In genomic region chr2:74927617-74928016, GRCh38 we compare ENCODE assay signal across 27 cellular contexts. TPM values are rescaled to one million over a fixed set of nuclear protein-coding genes. Genes with fewer than 3 reads are reported as not detected.
DNase-seq lines count a peak whose midpoint lies in the region; ATAC-seq and TF ChIP-seq lines count a peak whose summit lies in the region.
"Had no signal": no experiment of that assay in that cellular context is flagged by ENCODE, and none has a peak within 500 bp of the region (broad histone marks: within the 10 kb centered on the region; RNA-seq: fewer than 3 reads in every experiment).

No MANE protein-coding gene starts in this region.

- H3K9me3 ChIP-seq in WERI-Rb-1 (ENCODE audit: severe bottlenecking): no peaks in the 10 kb centered on the region
- no peaks in the 10 kb centered on the region for H3K9me3 ChIP-seq in neural progenitor cell (ENCODE audit: low read depth)
- H3K9me3 ChIP-seq: HAP-1 had no signal

- no peaks in the 10 kb centered on the region for H4K20me1 ChIP-seq in neural progenitor cell (ENCODE audit: low read depth)

- H3K27me3 ChIP-seq in WERI-Rb-1 (ENCODE audit: insufficient read depth, low read depth, severe bottlenecking) (no peaks in the 10 kb centered on the region), neural progenitor cell (no peaks in the 10 kb centered on the region)

- no peak overlapping the region for H3K4me2 ChIP-seq in neural progenitor cell

- no peak overlapping the region for H3K9ac ChIP-seq in neural progenitor cell
- H3K9ac ChIP-seq: GM23248 had no signal

- H3K4me3 Mint-ChIP-seq in neural progenitor cell: peak overlapping the region; percentile 11
- H3K4me3 Mint-ChIP-seq: CD8-positive, alpha-beta memory T cell; T-helper 1 cell treated with Interleukin-12 subunit alpha and Interleukin-12 subunit beta and Interleukin-4 antibody, amounts not matched to agents 30 μg/mL and 1 μg/mL, for 36 hours had no signal

- peaks cover 3% of the 10 kb centered on the region for H3K36me3 Mint-ChIP-seq in neural progenitor cell

- H3K36me3 ChIP-seq in WERI-Rb-1 (no peaks in the 10 kb centered on the region), neural progenitor cell (no peaks in the 10 kb centered on the region)
- H3K36me3 ChIP-seq: HAP-1 had no signal

- H3K79me2 ChIP-seq in neural progenitor cell (ENCODE audit: low read depth): no peaks in the 10 kb centered on the region

- H3K27ac Mint-ChIP-seq in neural progenitor cell: peak overlapping the region; percentile 80
- H3K27ac Mint-ChIP-seq: T-helper 1 cell treated with Interleukin-12 subunit alpha and Interleukin-12 subunit beta and Interleukin-4 antibody, amounts not matched to agents 30 μg/mL and 1 μg/mL, for 36 hours had no signal

- peaks cover 12% of the 10 kb centered on the region for H3K27me3 Mint-ChIP-seq in neural progenitor cell (ENCODE audit: insufficient read depth, low read depth)

- DNase-seq in DMS79 (lab: John Stamatoyannopoulos, UW) (peak; percentile 5), DMS79 treated with DMSO at 0.1 percent for 48 hours (lab: John Stamatoyannopoulos, UW) (no peak), WERI-Rb-1 (peak; percentile 38), neural progenitor cell (ENCODE audit: low spot score) (peak; percentile 36), amygdala (lab: John Stamatoyannopoulos, UW) (no peak), NCI-H226 (no peak), left ventricle myocardium superior (no peak)
- DNase-seq in Jurkat, Clone E6-1 (ENCODE audit: low read depth, low spot score): peak; percentile 51
- DNase-seq: AML-193; C1 segment of cervical spinal cord; Calu3; CD8-positive, alpha-beta memory T cell; DMS153; EL; GF-D8; GM23248; KBM-7; NCI-H1105; NCI-H1694; NCI-H2081; NCI-H510A treated with DMSO at 0.1 percent for 48 hours; PC-3; SHP77 had no signal

- peaks cover 20% of the 10 kb centered on the region for H3K4me1 Mint-ChIP-seq in neural progenitor cell

- TF ChIP-seq CTCF in WERI-Rb-1 (IDR thresholded peaks at IDR 0.05; ENCODE audit: low read depth, low read length) (no peak), neural progenitor cell (IDR thresholded peaks at IDR 0.05) (no peak)

- H3K9me3 Mint-ChIP-seq in neural progenitor cell: no peaks in the 10 kb centered on the region
- H3K9me3 Mint-ChIP-seq: CD8-positive, alpha-beta memory T cell had no signal

- H3K4me1 ChIP-seq in neural progenitor cell: peaks cover 12% of the 10 kb centered on the region

- intact Hi-C loops in left ventricle myocardium superior (cut with micrococcal nuclease): no loop called here

- H2AFZ ChIP-seq in neural progenitor cell (replicated peaks): no peak overlapping the region
- H2AFZ ChIP-seq: GM23248 had no signal

- no peak for ATAC-seq in left ventricle myocardium superior
- ATAC-seq: HepG2, PC-3 had no signal

- H3K27ac ChIP-seq in WERI-Rb-1 (no peak overlapping the region), neural progenitor cell (no peak overlapping the region)
- H3K27ac ChIP-seq: 22Rv1, GM23248 had no signal

- peaks cover 12% of the 10 kb centered on the region for H3F3A ChIP-seq in neural progenitor cell (ENCODE audit: low read depth)

- H3K4me3 ChIP-seq in Jurkat, Clone E6-1 (ENCODE audit: low read length): no peak overlapping the region
- H3K4me3 ChIP-seq in WERI-Rb-1 (ENCODE audit: low read depth, low read length) (no peak overlapping the region), neural progenitor cell (no peak overlapping the region)
- H3K4me3 ChIP-seq: GM23248, HAP-1 had no signal

RNA-seq across cellular contexts. Expression of gene POLE4, which starts 30.8 kb away (rescaled TPM):
- polyA plus RNA-seq in Jurkat, Clone E6-1 (2012; ENCODE audit: insufficient read depth, insufficient read length): 35.5 TPM
- total RNA-seq in neural progenitor cell (ENCODE audit: low replicate concordance) (15.4 and 17.5 TPM in 2 replicates), left ventricle myocardium superior (37.9 TPM)

Comparison
In these comparisons a context has a peak if more than half of its experiments do, and no peak if none do; other contexts are left out.
1. DNase-seq: peak in DMS79 (single experiment), Jurkat, Clone E6-1 (single experiment), WERI-Rb-1 (single experiment) and neural progenitor cell (single experiment); none in DMS79 treated with DMSO at 0.1 percent for 48 hours (single experiment), amygdala (0 of 56), NCI-H226 (single experiment) and left ventricle myocardium superior (single experiment).